1 cellular context compared by ENCODE assay signal in the genomic region with DNA sequence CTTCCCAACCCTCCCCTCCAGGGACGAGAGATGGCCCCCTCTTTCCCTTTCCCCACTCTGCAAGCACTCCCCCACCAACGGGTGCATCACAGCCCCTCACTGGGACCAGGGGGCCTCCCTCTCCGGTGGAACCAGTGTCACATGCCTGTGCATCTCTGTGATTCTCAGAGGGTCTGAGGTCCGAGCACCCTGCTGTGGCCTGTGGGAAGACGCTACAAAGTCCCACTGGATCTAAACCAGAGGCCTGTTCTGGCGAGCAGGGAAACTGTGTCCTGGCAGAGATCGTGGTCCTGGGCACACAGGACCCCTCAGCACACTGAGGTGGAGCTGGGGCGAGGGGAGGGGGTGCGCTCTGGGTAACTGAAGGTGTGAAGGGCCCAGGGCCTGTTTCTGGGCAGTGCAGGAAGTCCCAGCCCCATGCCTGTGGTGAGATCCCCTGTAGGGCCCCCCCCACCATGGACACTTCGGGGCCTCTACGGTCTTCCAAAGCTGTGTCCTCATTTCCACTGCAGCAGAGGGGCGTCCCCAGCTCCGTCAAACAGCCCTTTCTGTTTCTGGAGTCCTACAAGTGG.
TF ChIP-seq lines count a peak whose summit lies in the region.

No MANE protein-coding gene starts in this region.

TF ChIP-seq in H1, 55 proteins besides CTCF, POLR2A, EP300 and RAD21:
- TF ChIP-seq, protein P1, sequence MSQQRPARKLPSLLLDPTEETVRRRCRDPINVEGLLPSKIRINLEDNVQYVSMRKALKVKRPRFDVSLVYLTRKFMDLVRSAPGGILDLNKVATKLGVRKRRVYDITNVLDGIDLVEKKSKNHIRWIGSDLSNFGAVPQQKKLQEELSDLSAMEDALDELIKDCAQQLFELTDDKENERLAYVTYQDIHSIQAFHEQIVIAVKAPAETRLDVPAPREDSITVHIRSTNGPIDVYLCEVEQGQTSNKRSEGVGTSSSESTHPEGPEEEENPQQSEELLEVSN (IDR thresholded peaks at IDR 0.05), result no peak
- no peak for TF ChIP-seq RNF2 (IDR thresholded peaks at IDR 0.05; ENCODE audit: borderline replicate concordance, low read depth, low read length, missing control alignments, poor library complexity, severe bottlenecking)
- no peak for TF ChIP-seq ASH2L (IDR thresholded peaks at IDR 0.05; ENCODE audit: low read length)
- no peak for TF ChIP-seq SIX5 (IDR thresholded peaks at IDR 0.05; ENCODE audit: low read depth, low read length)
- no peak for TF ChIP-seq BACH1 (IDR thresholded peaks at IDR 0.05; ENCODE audit: low read length)
- TF ChIP-seq GTF2F1 (IDR thresholded peaks at IDR 0.05; ENCODE audit: borderline replicate concordance, low read depth, low read length), result no peak
- TF ChIP-seq EZH2 (IDR thresholded peaks at IDR 0.05; ENCODE audit: low read depth, low read length, severe bottlenecking), result no peak
- TF ChIP-seq CHD1 (IDR thresholded peaks at IDR 0.05; ENCODE audit: low read depth, low read length), result no peak
- TF ChIP-seq CBX5 (IDR thresholded peaks at IDR 0.05; ENCODE audit: low read depth, low read length), result no peak
- TF ChIP-seq, protein P2, sequence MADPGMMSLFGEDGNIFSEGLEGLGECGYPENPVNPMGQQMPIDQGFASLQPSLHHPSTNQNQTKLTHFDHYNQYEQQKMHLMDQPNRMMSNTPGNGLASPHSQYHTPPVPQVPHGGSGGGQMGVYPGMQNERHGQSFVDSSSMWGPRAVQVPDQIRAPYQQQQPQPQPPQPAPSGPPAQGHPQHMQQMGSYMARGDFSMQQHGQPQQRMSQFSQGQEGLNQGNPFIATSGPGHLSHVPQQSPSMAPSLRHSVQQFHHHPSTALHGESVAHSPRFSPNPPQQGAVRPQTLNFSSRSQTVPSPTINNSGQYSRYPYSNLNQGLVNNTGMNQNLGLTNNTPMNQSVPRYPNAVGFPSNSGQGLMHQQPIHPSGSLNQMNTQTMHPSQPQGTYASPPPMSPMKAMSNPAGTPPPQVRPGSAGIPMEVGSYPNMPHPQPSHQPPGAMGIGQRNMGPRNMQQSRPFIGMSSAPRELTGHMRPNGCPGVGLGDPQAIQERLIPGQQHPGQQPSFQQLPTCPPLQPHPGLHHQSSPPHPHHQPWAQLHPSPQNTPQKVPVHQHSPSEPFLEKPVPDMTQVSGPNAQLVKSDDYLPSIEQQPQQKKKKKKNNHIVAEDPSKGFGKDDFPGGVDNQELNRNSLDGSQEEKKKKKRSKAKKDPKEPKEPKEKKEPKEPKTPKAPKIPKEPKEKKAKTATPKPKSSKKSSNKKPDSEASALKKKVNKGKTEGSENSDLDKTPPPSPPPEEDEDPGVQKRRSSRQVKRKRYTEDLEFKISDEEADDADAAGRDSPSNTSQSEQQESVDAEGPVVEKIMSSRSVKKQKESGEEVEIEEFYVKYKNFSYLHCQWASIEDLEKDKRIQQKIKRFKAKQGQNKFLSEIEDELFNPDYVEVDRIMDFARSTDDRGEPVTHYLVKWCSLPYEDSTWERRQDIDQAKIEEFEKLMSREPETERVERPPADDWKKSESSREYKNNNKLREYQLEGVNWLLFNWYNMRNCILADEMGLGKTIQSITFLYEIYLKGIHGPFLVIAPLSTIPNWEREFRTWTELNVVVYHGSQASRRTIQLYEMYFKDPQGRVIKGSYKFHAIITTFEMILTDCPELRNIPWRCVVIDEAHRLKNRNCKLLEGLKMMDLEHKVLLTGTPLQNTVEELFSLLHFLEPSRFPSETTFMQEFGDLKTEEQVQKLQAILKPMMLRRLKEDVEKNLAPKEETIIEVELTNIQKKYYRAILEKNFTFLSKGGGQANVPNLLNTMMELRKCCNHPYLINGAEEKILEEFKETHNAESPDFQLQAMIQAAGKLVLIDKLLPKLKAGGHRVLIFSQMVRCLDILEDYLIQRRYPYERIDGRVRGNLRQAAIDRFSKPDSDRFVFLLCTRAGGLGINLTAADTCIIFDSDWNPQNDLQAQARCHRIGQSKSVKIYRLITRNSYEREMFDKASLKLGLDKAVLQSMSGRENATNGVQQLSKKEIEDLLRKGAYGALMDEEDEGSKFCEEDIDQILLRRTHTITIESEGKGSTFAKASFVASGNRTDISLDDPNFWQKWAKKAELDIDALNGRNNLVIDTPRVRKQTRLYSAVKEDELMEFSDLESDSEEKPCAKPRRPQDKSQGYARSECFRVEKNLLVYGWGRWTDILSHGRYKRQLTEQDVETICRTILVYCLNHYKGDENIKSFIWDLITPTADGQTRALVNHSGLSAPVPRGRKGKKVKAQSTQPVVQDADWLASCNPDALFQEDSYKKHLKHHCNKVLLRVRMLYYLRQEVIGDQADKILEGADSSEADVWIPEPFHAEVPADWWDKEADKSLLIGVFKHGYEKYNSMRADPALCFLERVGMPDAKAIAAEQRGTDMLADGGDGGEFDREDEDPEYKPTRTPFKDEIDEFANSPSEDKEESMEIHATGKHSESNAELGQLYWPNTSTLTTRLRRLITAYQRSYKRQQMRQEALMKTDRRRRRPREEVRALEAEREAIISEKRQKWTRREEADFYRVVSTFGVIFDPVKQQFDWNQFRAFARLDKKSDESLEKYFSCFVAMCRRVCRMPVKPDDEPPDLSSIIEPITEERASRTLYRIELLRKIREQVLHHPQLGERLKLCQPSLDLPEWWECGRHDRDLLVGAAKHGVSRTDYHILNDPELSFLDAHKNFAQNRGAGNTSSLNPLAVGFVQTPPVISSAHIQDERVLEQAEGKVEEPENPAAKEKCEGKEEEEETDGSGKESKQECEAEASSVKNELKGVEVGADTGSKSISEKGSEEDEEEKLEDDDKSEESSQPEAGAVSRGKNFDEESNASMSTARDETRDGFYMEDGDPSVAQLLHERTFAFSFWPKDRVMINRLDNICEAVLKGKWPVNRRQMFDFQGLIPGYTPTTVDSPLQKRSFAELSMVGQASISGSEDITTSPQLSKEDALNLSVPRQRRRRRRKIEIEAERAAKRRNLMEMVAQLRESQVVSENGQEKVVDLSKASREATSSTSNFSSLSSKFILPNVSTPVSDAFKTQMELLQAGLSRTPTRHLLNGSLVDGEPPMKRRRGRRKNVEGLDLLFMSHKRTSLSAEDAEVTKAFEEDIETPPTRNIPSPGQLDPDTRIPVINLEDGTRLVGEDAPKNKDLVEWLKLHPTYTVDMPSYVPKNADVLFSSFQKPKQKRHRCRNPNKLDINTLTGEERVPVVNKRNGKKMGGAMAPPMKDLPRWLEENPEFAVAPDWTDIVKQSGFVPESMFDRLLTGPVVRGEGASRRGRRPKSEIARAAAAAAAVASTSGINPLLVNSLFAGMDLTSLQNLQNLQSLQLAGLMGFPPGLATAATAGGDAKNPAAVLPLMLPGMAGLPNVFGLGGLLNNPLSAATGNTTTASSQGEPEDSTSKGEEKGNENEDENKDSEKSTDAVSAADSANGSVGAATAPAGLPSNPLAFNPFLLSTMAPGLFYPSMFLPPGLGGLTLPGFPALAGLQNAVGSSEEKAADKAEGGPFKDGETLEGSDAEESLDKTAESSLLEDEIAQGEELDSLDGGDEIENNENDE (IDR thresholded peaks at IDR 0.05; ENCODE audit: insufficient replicate concordance, low read length), result no peak
- no peak for TF ChIP-seq SIN3A (conservative IDR thresholded peaks at IDR 0.05 in 1 of 2, IDR thresholded peaks at IDR 0.05 in 1 of 2; ENCODE audit: low read depth in 1 of 2, low read length in 2 of 2)
- TF ChIP-seq BCL11A (IDR thresholded peaks at IDR 0.05; ENCODE audit: low read depth in 2 of 2, low read length in 2 of 2), result no peak
- no peak for TF ChIP-seq ATF2 (IDR thresholded peaks at IDR 0.05; ENCODE audit: low read length)
- TF ChIP-seq BRCA1 (IDR thresholded peaks at IDR 0.05; ENCODE audit: low read depth, low read length), result no peak
- no peak for TF ChIP-seq RXRA (IDR thresholded peaks at IDR 0.05; ENCODE audit: insufficient read depth, low read depth, low read length)
